8 cellular contexts compared by ENCODE assay signal in the genomic region with DNA sequence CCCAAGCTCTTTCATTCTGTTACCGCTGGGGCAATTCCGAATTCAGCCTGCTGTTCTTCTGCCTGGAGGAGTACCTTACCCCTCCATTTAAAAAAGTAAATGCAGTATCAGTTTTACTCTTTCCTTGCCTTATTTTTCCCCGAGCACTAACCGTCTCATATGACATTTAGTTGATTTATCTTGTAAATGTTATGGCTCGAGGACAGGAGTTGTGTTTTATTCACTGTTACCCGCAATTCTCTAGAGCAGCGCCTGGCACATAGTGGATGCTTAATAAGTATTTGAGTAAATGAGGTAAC. TPM values are rescaled to one million over a fixed set of nuclear protein-coding genes. Genes with fewer than 3 reads are reported as not detected.
DNase-seq lines count a peak whose midpoint lies in the region; ATAC-seq, FAIRE-seq and TF ChIP-seq lines count a peak whose summit lies in the region.

No MANE protein-coding gene starts in this region.

- POLR2A ChIA-PET in endothelial cell of umbilical vein (lab: Charles Lee): interaction anchor here (0.7 to 1.8 kb wide), 3 partner anchors 15 to 344 kb away, joined by 3 to 7 read pairs (median 3); a partner anchor contains a TSS

- BruUV-seq in endothelial cell of umbilical vein (replicated peaks; lab: Mats Ljungman, UMichigan): no TSS peak

- no peaks in the 10 kb centered on the region for H3K36me3 ChIP-seq in endothelial cell of umbilical vein (ENCODE audit: control insufficient read depth in 2 of 2, extremely low read depth in 1 of 2, insufficient read depth in 2 of 2, low read length in 2 of 2)

- intact Hi-C loops in activated naive CD4-positive, alpha-beta T cell treated with anti-CD3 and anti-CD28 coated beads for 36 hours (cut with micrococcal nuclease): loop anchor here (1.0 to 10.0 kb wide), 11 partner anchors 34 to 1182 kb away; a partner anchor contains a TSS
- intact Hi-C loops in endothelial cell of umbilical vein (cut with micrococcal nuclease): loop anchor here (1.0 to 10.0 kb wide), 3 partner anchors 37 to 952 kb away; a partner anchor contains a TSS

- no peaks in the 10 kb centered on the region for H3K9me1 ChIP-seq in endothelial cell of umbilical vein (replicated peaks; ENCODE audit: control insufficient read depth, extremely low read depth, insufficient read depth, low read length)

- H3K4me3 ChIP-seq in LNCaP clone FGC (ENCODE audit: low read depth, low read length): peak overlapping the region; percentile 61
- H3K4me3 ChIP-seq in endothelial cell of umbilical vein (replicated peaks in 1 of 3; ENCODE audit: insufficient read depth in 1 of 3, low read depth in 1 of 3, low read length in 3 of 3): peak overlapping the region in 2 of 3 experiments; percentile 17 to 63
- peak overlapping the region; percentile 6 to 98 (median 93) for H3K4me3 ChIP-seq in skin epidermis

- H3K27ac ChIP-seq in endothelial cell of umbilical vein (ENCODE audit: insufficient read depth, low read depth, low read length): no peak overlapping the region
- peak overlapping the region in 5 of 21 experiments; percentile 11 to 98 (median 92) for H3K27ac ChIP-seq in skin epidermis

- no peaks in the 10 kb centered on the region for H3K9me3 Mint-ChIP-seq in activated naive CD4-positive, alpha-beta T cell treated with anti-CD3 and anti-CD28 coated beads for 36 hours

- FAIRE-seq in endothelial cell of umbilical vein (lab: Jason Lieb, UNC) (no peak), H54 (lab: Jason Lieb, UNC) (no peak)

- peak overlapping the region; percentile 97 for H3K27ac Mint-ChIP-seq in activated naive CD4-positive, alpha-beta T cell treated with anti-CD3 and anti-CD28 coated beads for 36 hours

- CTCF ChIA-PET in activated naive CD4-positive, alpha-beta T cell treated with anti-CD3 and anti-CD28 coated beads for 36 hours (lab: Charles Lee): interaction anchor here (1.2 to 3.5 kb wide), 2 partner anchors 183 to 190 kb away, joined by 3 to 21 read pairs; no protein-coding TSS in a partner anchor
- CTCF ChIA-PET in endothelial cell of umbilical vein (lab: Charles Lee): interaction anchor here (0.6 to 1.6 kb wide), 11 partner anchors 33 to 677 kb away, joined by 3 to 6 read pairs (median 4); a partner anchor contains a TSS

- H3K36me3 Mint-ChIP-seq in activated naive CD4-positive, alpha-beta T cell treated with anti-CD3 and anti-CD28 coated beads for 36 hours (ENCODE audit: low read depth): peaks cover 8% of the 10 kb centered on the region

- H2AFZ ChIP-seq in endothelial cell of umbilical vein (ENCODE audit: low read depth, low read length): peak overlapping the region; percentile 57

- H4K20me1 ChIP-seq in endothelial cell of umbilical vein (replicated peaks; ENCODE audit: control insufficient read depth, extremely low read depth, insufficient read depth, low read length): no peaks in the 10 kb centered on the region

- no peaks in the 10 kb centered on the region for H3K27me3 Mint-ChIP-seq in activated naive CD4-positive, alpha-beta T cell treated with anti-CD3 and anti-CD28 coated beads for 36 hours (ENCODE audit: low read depth)

- no peaks in the 10 kb centered on the region for H3K9me3 ChIP-seq in endothelial cell of umbilical vein (replicated peaks; ENCODE audit: control insufficient read depth, insufficient read depth, low read length)

- H3K4me1 Mint-ChIP-seq in activated naive CD4-positive, alpha-beta T cell treated with anti-CD3 and anti-CD28 coated beads for 36 hours (ENCODE audit: low read depth): peaks cover 33% of the 10 kb centered on the region

- peaks cover 25% of the 10 kb centered on the region for H3K79me2 ChIP-seq in endothelial cell of umbilical vein (ENCODE audit: control insufficient read depth, insufficient read depth, low read length)

- H3K4me2 ChIP-seq in endothelial cell of umbilical vein (ENCODE audit: insufficient read depth, low read length): peak overlapping the region; percentile 85

- peak overlapping the region; percentile 99 for H3K4me3 Mint-ChIP-seq in activated naive CD4-positive, alpha-beta T cell treated with anti-CD3 and anti-CD28 coated beads for 36 hours

- no peaks in the 10 kb centered on the region for H3K27me3 ChIP-seq in endothelial cell of umbilical vein (ENCODE audit: control insufficient read depth in 2 of 2, insufficient read depth in 2 of 2, low read length in 2 of 2)

- no peak for ATAC-seq in esophagus mucosa

- dilution Hi-C loops in endothelial cell of umbilical vein (cut with MboI; ENCODE audit: extremely low pct_ligation_motif_present, low sequenced_read_pairs): no loop called here

- no peak for DNase-seq in activated naive CD4-positive, alpha-beta T cell treated with anti-CD3 and anti-CD28 coated beads for 36 hours
- no peak for DNase-seq in activated naive CD4-positive, alpha-beta T cell treated with Interleukin-2 at 50 U/mL for 16 hours
- DNase-seq in LNCaP clone FGC (ENCODE audit: low read depth): no peak
- DNase-seq in endothelial cell of umbilical vein (ENCODE audit: low read depth, low spot score): no peak
- DNase-seq in NCI-H1417 (lab: John Stamatoyannopoulos, UW): no peak
- DNase-seq in H54 (ENCODE audit: insufficient read length, low spot score): no peak

- H3K9ac ChIP-seq in endothelial cell of umbilical vein (replicated peaks; ENCODE audit: extremely low read depth, insufficient read depth, low read length): peak overlapping the region; percentile 12

- H3K4me1 ChIP-seq in endothelial cell of umbilical vein (ENCODE audit: control insufficient read depth, extremely low read depth, insufficient read depth, low read length): peaks cover 10% of the 10 kb centered on the region

- TF ChIP-seq POLR2A in endothelial cell of umbilical vein (IDR thresholded peaks at IDR 0.05; ENCODE audit: low read depth, low read length): no peak
- no peak for TF ChIP-seq POLR2A in H54 (IDR thresholded peaks at IDR 0.05; ENCODE audit: low read depth, low read length)

- no peak for TF ChIP-seq CTCF in LNCaP clone FGC (IDR thresholded peaks at IDR 0.05; ENCODE audit: control insufficient read depth, extremely low read depth, insufficient read depth)
- no peak for TF ChIP-seq CTCF in endothelial cell of umbilical vein (IDR thresholded peaks at IDR 0.05; ENCODE audit: extremely low read depth in 1 of 2, insufficient read depth in 1 of 2, low read depth in 1 of 2, low read length in 2 of 2)

TF ChIP-seq in endothelial cell of umbilical vein, 7 proteins besides CTCF, POLR2A, EP300 and RAD21:
- TF ChIP-seq JUN (IDR thresholded peaks at IDR 0.05; ENCODE audit: borderline replicate concordance, insufficient read depth, insufficient read length, low read depth) (no peak), GATA2 (IDR thresholded peaks at IDR 0.05; ENCODE audit: insufficient read depth, insufficient read length, low read depth, low read length) (no peak), FOS (IDR thresholded peaks at IDR 0.05; ENCODE audit: borderline replicate concordance, insufficient read depth, low read length) (no peak), POLR2AphosphoS5 (IDR thresholded peaks at IDR 0.05; ENCODE audit: insufficient read depth, low read depth, low read length) (no peak), EZH2 (IDR thresholded peaks at IDR 0.05; ENCODE audit: borderline replicate concordance, low read depth, low read length, severe bottlenecking) (no peak), MYC (IDR thresholded peaks at IDR 0.05; ENCODE audit: low read depth, low read length) (no peak)
- TF ChIP-seq, protein P1, sequence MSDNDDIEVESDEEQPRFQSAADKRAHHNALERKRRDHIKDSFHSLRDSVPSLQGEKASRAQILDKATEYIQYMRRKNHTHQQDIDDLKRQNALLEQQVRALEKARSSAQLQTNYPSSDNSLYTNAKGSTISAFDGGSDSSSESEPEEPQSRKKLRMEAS (IDR thresholded peaks at IDR 0.05; ENCODE audit: insufficient read depth, insufficient read length): no peak

RNA-seq across cellular contexts. Expression of a gene that starts 0.4 kb away (rescaled TPM):
- total RNA-seq in activated naive CD4-positive, alpha-beta T cell treated with anti-CD3 and anti-CD28 coated beads for 36 hours: 10 to 100 TPM; 19.6 to 19.9 TPM
- total RNA-seq in endothelial cell of umbilical vein (7.0 and 7.5 TPM in 2 replicates), esophagus mucosa (7.1 TPM)
- polyA plus RNA-seq in endothelial cell of umbilical vein: 7.0 and 7.9 TPM in 2 replicates
- 9.4 and 10.1 TPM in 2 replicates for polyA plus RNA-seq in endothelial cell of umbilical vein (2011; cell fraction: cytosol; rRNA removed)
- polyA plus RNA-seq in endothelial cell of umbilical vein (2011; cell fraction: nucleus; rRNA removed): 10.8 and 13.1 TPM in 2 replicates
- 6.4 and 8.3 TPM in 2 replicates for polyA plus RNA-seq in endothelial cell of umbilical vein (2012)
- polyA minus RNA-seq in endothelial cell of umbilical vein: 6.7 and 8.4 TPM in 2 replicates
- polyA minus RNA-seq in endothelial cell of umbilical vein (2011; cell fraction: cytosol; rRNA and poly(A)+ RNA removed): 10.4 TPM
- 4.4 and 5.6 TPM in 2 replicates for polyA minus RNA-seq in endothelial cell of umbilical vein (2011; cell fraction: nucleus; rRNA and poly(A)+ RNA removed)

RNA-seq across cellular contexts. Expression of a gene that starts 37.2 kb away (rescaled TPM):
- total RNA-seq in activated naive CD4-positive, alpha-beta T cell treated with anti-CD3 and anti-CD28 coated beads for 36 hours: 10 to 100 TPM; 33.1 to 34.9 TPM
- total RNA-seq in endothelial cell of umbilical vein: 31.8 and 32.2 TPM in 2 replicates
- polyA plus RNA-seq in endothelial cell of umbilical vein: 10.5 and 12.5 TPM in 2 replicates
- polyA plus RNA-seq in endothelial cell of umbilical vein (2011; cell fraction: cytosol; rRNA removed): 12.3 and 13.0 TPM in 2 replicates
- polyA plus RNA-seq in endothelial cell of umbilical vein (2011; cell fraction: nucleus; rRNA removed): 21.4 and 23.2 TPM in 2 replicates
- polyA plus RNA-seq in endothelial cell of umbilical vein (2012): 15.6 and 20.6 TPM in 2 replicates
- polyA minus RNA-seq in endothelial cell of umbilical vein: 22.5 and 24.6 TPM in 2 replicates
- 28.6 TPM for polyA minus RNA-seq in endothelial cell of umbilical vein (2011; cell fraction: cytosol; rRNA and poly(A)+ RNA removed)
- polyA minus RNA-seq in endothelial cell of umbilical vein (2011; cell fraction: nucleus; rRNA and poly(A)+ RNA removed): 15.7 and 20.1 TPM in 2 replicates
- total RNA-seq in esophagus mucosa: 21.0 TPM

Comparison
In these comparisons a context has a peak if more than half of its experiments do, and no peak if none do; other contexts are left out.
1. H3K4me3 ChIP-seq: peak in every context shown above with its lines; median percentile 93 in skin epidermis; 61 in LNCaP clone FGC; 40 in endothelial cell of umbilical vein.